Comparison of ENCODE assay signal across 11 cellular contexts in the genomic region with DNA sequence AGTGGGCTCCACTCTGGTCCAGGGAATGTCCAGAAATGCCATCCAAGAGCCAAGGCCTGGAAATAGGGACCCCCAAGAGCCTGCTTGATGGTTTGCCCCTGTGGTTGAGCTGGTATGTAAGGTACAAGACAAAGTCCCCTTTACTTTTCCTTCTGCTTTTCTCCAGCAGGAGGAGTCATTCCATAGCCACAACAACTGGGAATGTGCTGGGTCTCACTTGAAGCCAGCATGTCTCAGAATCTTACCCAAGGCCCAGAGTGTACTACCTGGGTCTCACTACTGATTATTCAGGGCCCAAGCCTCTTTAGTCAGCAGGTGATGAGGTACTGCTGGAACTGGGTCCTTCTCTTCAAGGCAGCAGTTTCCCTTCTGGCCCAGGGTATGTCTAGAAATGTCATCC.
A peak's percentile ranks its signal among the peaks of the same experiment; 100 is the strongest.
DNase-seq lines count a peak whose midpoint lies in the region; ATAC-seq, FAIRE-seq and TF ChIP-seq lines count a peak whose summit lies in the region.
"Had no signal": no experiment of that assay in that cellular context is flagged by ENCODE, and none has a peak within 500 bp of the region (broad histone marks: within the 10 kb centered on the region; RNA-seq: fewer than 3 reads in every experiment).

No MANE protein-coding gene starts in this region.

- no TSS peak for BruUV-seq in HepG2 (replicated peaks; lab: Mats Ljungman, UMichigan)

- TF ChIP-seq EP300 in HepG2 (IDR thresholded peaks at IDR 0.05; ENCODE audit: low read depth in 2 of 2, low read length in 2 of 2) (no peak), HepG2 (CRISPR knock-in tag; IDR thresholded peaks at IDR 0.05; ENCODE audit: borderline replicate concordance) (no peak)

- POLR2A ChIA-PET in BJ (lab: Charles Lee) (no interaction called here), HepG2 (lab: Yijun Ruan, JAX) (no interaction called here)

- H3K36me3 ChIP-seq in BJ (ENCODE audit: control insufficient read depth, insufficient read depth, low read length) (no peaks in the 10 kb centered on the region), HepG2 (replicated peaks in 1 of 2; ENCODE audit: control insufficient read depth in 1 of 2, insufficient read depth in 2 of 2, low read length in 2 of 2) (no peaks in the 10 kb centered on the region)

- no peak overlapping the region for H3K9ac ChIP-seq in HepG2 (ENCODE audit: insufficient read depth, low read depth, low read length)

- ATAC-seq in HepG2, result peak; percentile 72
- ATAC-seq in HG03196 (IDR thresholded peaks at IDR 0.05; ENCODE audit: unreplicated experiment), result no peak
- ATAC-seq: activated CD8-positive, alpha-beta memory T cell treated with anti-CD3 and anti-CD28 coated beads, Interleukin-2, amount 10 ng/mL, durations not matched to agents 7 days and 5 days had no signal

- TF ChIP-seq CTCF in BJ (IDR thresholded peaks at IDR 0.05; ENCODE audit: insufficient read depth, low read depth, low read length), result peak; percentile 55
- peak; percentile 53 for TF ChIP-seq CTCF in HepG2 (CRISPR knock-in tag; IDR thresholded peaks at IDR 0.05)

- TF ChIP-seq POLR2A in HepG2 (IDR thresholded peaks at IDR 0.05; ENCODE audit: insufficient read depth in 1 of 2, low read depth in 2 of 2, low read length in 2 of 2), result no peak

- H3K4me2 ChIP-seq in HepG2 (ENCODE audit: low read depth, low read length), result no peak overlapping the region

- H3K27me3 ChIP-seq in BJ (ENCODE audit: control insufficient read depth, insufficient read depth, low read length) (no peaks in the 10 kb centered on the region), HepG2 (ENCODE audit: control insufficient read depth in 1 of 2, insufficient read depth in 2 of 2, low read length in 2 of 2) (no peaks in the 10 kb centered on the region)

- intact Hi-C loops in HepG2 (cut with micrococcal nuclease; ENCODE audit: unreplicated experiment), result loop anchor here (1.0 to 5.0 kb wide), 2 partner anchors 146 to 238 kb away; a partner anchor contains a TSS

- in situ Hi-C loops in KBM-7 (cut with MboI; ENCODE audit: low pct_unique_long_range_greater_than_20kb, low sequenced_read_pairs) (no loop called here), HepG2 (cut with HindIII; ENCODE audit: extremely low pct_ligation_motif_present, low pct_unique_long_range_greater_than_20kb) (loop anchor here (25.0 kb wide), 1 partner anchor 128 kb away; no protein-coding TSS in a partner anchor)

- DNase-seq in BJ (ENCODE audit: low read depth) (no peak), KBM-7 (peak; percentile 32), dermis blood vessel endothelial cell (peak; percentile 83), HepG2 (ENCODE audit: low spot score) (peak; percentile 23), T-helper 2 cell (no peak), middle frontal gyrus (ENCODE audit: extremely low spot score, low spot score) (no peak), T-helper 1 cell (no peak)
- DNase-seq: activated CD8-positive, alpha-beta memory T cell treated with anti-CD3 and anti-CD28 coated beads, Interleukin-2, amount 10 ng/mL, durations not matched to agents 7 days and 5 days; effector CD8-positive, alpha-beta T cell; NK-92 treated with Interleukin-12 subunit alpha and Interleukin-12 subunit beta, amount 100 ng/mL, for 24 hours had no signal

- FAIRE-seq in HepG2 (lab: Jason Lieb, UNC), result no peak

- no peaks in the 10 kb centered on the region for H4K20me1 ChIP-seq in HepG2 (ENCODE audit: insufficient read depth, low read length)

- H3K9me3 ChIP-seq in HepG2 (ENCODE audit: low read length), result no peaks in the 10 kb centered on the region

- no peaks in the 10 kb centered on the region for H3K4me1 ChIP-seq in HepG2 (ENCODE audit: insufficient read depth, low read length)

- H3K4me3 ChIP-seq in BJ (ENCODE audit: low read depth, low read length), result no peak overlapping the region
- no peak overlapping the region for H3K4me3 ChIP-seq in HepG2 (replicated peaks in 1 of 3; ENCODE audit: insufficient read depth in 1 of 3, low read depth in 2 of 3, low read length in 3 of 3)

- H3K27ac ChIP-seq in HepG2 (ENCODE audit: extremely low read length, insufficient read depth, low read length), result no peak overlapping the region

- no peak overlapping the region for H2AFZ ChIP-seq in HepG2 (ENCODE audit: low read length)

- 0 out of 2 replicates have a peak, but pooled peaks have one; percentile 29 for TF ChIP-seq RAD21 in HepG2 (CRISPR knock-in tag; IDR thresholded peaks at IDR 0.05)

- H3K79me2 ChIP-seq in HepG2 (ENCODE audit: insufficient read depth, low read length), result no peaks in the 10 kb centered on the region

- CTCF ChIA-PET in BJ (lab: Yijun Ruan, JAX), result interaction anchor here (0.7 to 3.5 kb wide), 15 partner anchors 10 to 264 kb away, joined by 3 to 66 read pairs (median 4); a partner anchor contains a TSS
- CTCF ChIA-PET in HepG2 (lab: Yijun Ruan, JAX; ENCODE audit: low intra/inter-chr PET ratio, low total read pairs), result interaction anchor here (0.7 to 1.5 kb wide), 2 partner anchors 145 to 240 kb away, joined by 3 to 10 read pairs; no protein-coding TSS in a partner anchor

TF ChIP-seq in HepG2, 621 proteins besides CTCF, POLR2A, EP300 and RAD21:
- TF ChIP-seq ATRX (CRISPR knock-in tag; IDR thresholded peaks at IDR 0.05; ENCODE audit: borderline replicate concordance), result no peak
- peak; percentile 37 for TF ChIP-seq TEAD3 (CRISPR knock-in tag; optimal IDR thresholded peaks at IDR 0.05; ENCODE audit: borderline replicate concordance)
- no peak for TF ChIP-seq ZNF264 (CRISPR knock-in tag; IDR thresholded peaks at IDR 0.05)
- TF ChIP-seq PRPF4 (IDR thresholded peaks at IDR 0.05; ENCODE audit: low read depth, low read length, poor library complexity, severe bottlenecking), result no peak
- peak; percentile 62 for TF ChIP-seq STAG1 (CRISPR knock-in tag; IDR thresholded peaks at IDR 0.05)
- TF ChIP-seq HOXA5 (CRISPR knock-in tag; IDR thresholded peaks at IDR 0.05), result no peak
- no peak for TF ChIP-seq EZH2 (conservative IDR thresholded peaks at IDR 0.05; ENCODE audit: low read depth, low read length)
- no peak for TF ChIP-seq ZNF30 (CRISPR knock-in tag; IDR thresholded peaks at IDR 0.05)
- peak; percentile 80 for TF ChIP-seq SMC3 (IDR thresholded peaks at IDR 0.05; ENCODE audit: low read length)
- TF ChIP-seq ESRRA (CRISPR knock-in tag; IDR thresholded peaks at IDR 0.05; ENCODE audit: low read depth), result no peak
- no peak for TF ChIP-seq ZNF10 (CRISPR knock-in tag; IDR thresholded peaks at IDR 0.05; ENCODE audit: borderline replicate concordance, low read depth)
TF ChIP-seq in HepG2: peak in this region for 3.

Comparison
In these comparisons a context has a peak if more than half of its experiments do, and no peak if none do; other contexts are left out.
1. DNase-seq: peak in KBM-7 (single experiment), dermis blood vessel endothelial cell (single experiment) and HepG2 (single experiment); none in BJ (single experiment), T-helper 2 cell (0 of 5), middle frontal gyrus (single experiment) and T-helper 1 cell (0 of 5).